Comparison of ENCODE assay signal across 11 cellular contexts in genomic region chrX:133726211-133726630, GRCh38.
DNase-seq lines count a peak whose midpoint lies in the region; ATAC-seq and TF ChIP-seq lines count a peak whose summit lies in the region.
"Had no signal": no experiment of that assay in that cellular context is flagged by ENCODE, and none has a peak within 500 bp of the region (broad histone marks: within the 10 kb centered on the region; RNA-seq: fewer than 3 reads in every experiment).

No MANE protein-coding gene starts in this region.

- H3K4me3 Mint-ChIP-seq in T-helper 2 cell treated with Interferon-gamma antibody and Interleukin-4, amounts not matched to agents 5 μg/mL and 100 μg/mL, for 36 hours, result no peak overlapping the region

- H3K27ac Mint-ChIP-seq in T-helper 2 cell treated with Interferon-gamma antibody and Interleukin-4, amounts not matched to agents 5 μg/mL and 100 μg/mL, for 36 hours, result no peak overlapping the region

- ATAC-seq in left lung, result peak; percentile 53
- ATAC-seq in GM19452 (IDR thresholded peaks at IDR 0.05; ENCODE audit: unreplicated experiment), result no peak
- ATAC-seq in HG02884 (IDR thresholded peaks at IDR 0.05; ENCODE audit: unreplicated experiment), result no peak

- no peaks in the 10 kb centered on the region for H3K36me3 Mint-ChIP-seq in T-helper 2 cell treated with Interferon-gamma antibody and Interleukin-4, amounts not matched to agents 5 μg/mL and 100 μg/mL, for 36 hours (ENCODE audit: low read depth)

- TF ChIP-seq CTCF in VCaP (conservative IDR thresholded peaks at IDR 0.05) (no peak), left lung (IDR thresholded peaks at IDR 0.05) (no peak)

- intact Hi-C loops in left lung (cut with DNase I), result no loop called here

- no peaks in the 10 kb centered on the region for H3K27me3 ChIP-seq in left lung
- H3K27me3 ChIP-seq: neutrophil had no signal

- no peaks in the 10 kb centered on the region for H3K36me3 ChIP-seq in left lung
- H3K36me3 ChIP-seq: neutrophil had no signal

- H3K27ac ChIP-seq in VCaP (peak overlapping the region; percentile 86), left lung (peak overlapping the region in 1 of 2 donors; percentile 18)
- H3K27ac ChIP-seq: neutrophil, SK-N-MC had no signal

- H3K9me3 ChIP-seq in left lung, result no peaks in the 10 kb centered on the region
- H3K9me3 ChIP-seq: neutrophil had no signal

- H3K4me3 ChIP-seq in left lung, result no peak overlapping the region
- H3K4me3 ChIP-seq: SK-N-MC had no signal

- H3K4me1 Mint-ChIP-seq in T-helper 2 cell treated with Interferon-gamma antibody and Interleukin-4, amounts not matched to agents 5 μg/mL and 100 μg/mL, for 36 hours (ENCODE audit: low read depth), result peaks cover 8% of the 10 kb centered on the region

- DNase-seq in COR-L47 (lab: John Stamatoyannopoulos, UW) (peak; percentile 23), NCI-H1436 treated with DMSO at 0.1 percent for 48 hours (lab: John Stamatoyannopoulos, UW) (peak; percentile 78), left lung (no peak), D341Med (ENCODE audit: low spot score) (no peak)
- no peak for DNase-seq in T-helper 2 cell treated with Interferon-gamma antibody and Interleukin-4, amounts not matched to agents 5 μg/mL and 100 μg/mL, for 36 hours (ENCODE audit: low spot score)
- DNase-seq: GF-D8 had no signal

- H3K27me3 Mint-ChIP-seq in T-helper 2 cell treated with Interferon-gamma antibody and Interleukin-4, amounts not matched to agents 5 μg/mL and 100 μg/mL, for 36 hours (ENCODE audit: low read depth), result no peaks in the 10 kb centered on the region

- no peaks in the 10 kb centered on the region for H3K9me3 Mint-ChIP-seq in T-helper 2 cell treated with Interferon-gamma antibody and Interleukin-4, amounts not matched to agents 5 μg/mL and 100 μg/mL, for 36 hours

- no peaks in the 10 kb centered on the region for H3K4me1 ChIP-seq in left lung

Comparison
In these comparisons a context has a peak if more than half of its experiments do, and no peak if none do; other contexts are left out.
1. DNase-seq: peak in COR-L47 (single experiment) and NCI-H1436 treated with DMSO at 0.1 percent for 48 hours (single experiment); none in left lung (0 of 2), T-helper 2 cell treated with Interferon-gamma antibody and Interleukin-4, amounts not matched to agents 5 μg/mL and 100 μg/mL, for 36 hours (single experiment) and D341Med (single experiment).